Comparison of ENCODE assay signal across 1 cellular context in the genomic region with DNA sequence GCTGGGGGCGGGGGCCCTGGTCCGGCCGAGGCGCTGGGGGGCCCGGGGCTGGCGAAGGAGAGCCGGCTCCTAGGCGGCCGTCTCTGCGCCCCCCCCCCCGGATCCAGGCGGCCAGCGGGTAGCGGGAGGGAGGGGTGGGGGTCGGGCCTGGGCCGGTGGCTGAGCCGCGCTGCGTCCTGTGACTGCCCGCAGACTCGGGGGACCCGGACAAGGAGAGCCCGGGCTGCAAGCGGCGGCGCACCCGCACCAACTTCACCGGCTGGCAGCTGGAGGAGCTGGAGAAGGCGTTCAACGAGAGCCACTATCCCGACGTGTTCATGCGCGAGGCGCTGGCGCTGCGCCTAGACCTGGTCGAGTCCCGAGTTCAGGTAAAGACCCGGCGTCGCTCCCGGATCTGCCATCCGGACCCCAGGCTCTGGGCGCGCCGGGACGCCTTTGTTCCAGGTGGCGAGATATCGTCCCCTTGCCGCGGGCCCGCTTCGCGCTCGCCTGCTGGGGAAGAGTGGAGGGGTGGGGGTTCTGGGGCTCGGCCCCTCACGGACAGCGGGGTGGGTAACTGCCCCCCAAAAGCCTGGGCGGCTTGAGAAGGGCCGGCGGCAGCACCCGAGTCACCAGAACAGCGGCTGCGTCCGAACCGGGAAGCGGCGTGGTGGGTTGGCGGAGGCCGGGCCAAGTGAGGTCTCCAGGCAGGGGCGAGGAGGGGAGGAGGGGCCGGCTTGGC.
A peak's percentile ranks its signal among the peaks of the same experiment; 100 is the strongest.
TF ChIP-seq lines count a peak whose summit lies in the region.

No MANE protein-coding gene starts in this region.

TF ChIP-seq in HepG2, 621 proteins besides CTCF, POLR2A, EP300 and RAD21:
- TF ChIP-seq EED (CRISPR knock-in tag; IDR thresholded peaks at IDR 0.05): no peak
- TF ChIP-seq, protein P1, sequence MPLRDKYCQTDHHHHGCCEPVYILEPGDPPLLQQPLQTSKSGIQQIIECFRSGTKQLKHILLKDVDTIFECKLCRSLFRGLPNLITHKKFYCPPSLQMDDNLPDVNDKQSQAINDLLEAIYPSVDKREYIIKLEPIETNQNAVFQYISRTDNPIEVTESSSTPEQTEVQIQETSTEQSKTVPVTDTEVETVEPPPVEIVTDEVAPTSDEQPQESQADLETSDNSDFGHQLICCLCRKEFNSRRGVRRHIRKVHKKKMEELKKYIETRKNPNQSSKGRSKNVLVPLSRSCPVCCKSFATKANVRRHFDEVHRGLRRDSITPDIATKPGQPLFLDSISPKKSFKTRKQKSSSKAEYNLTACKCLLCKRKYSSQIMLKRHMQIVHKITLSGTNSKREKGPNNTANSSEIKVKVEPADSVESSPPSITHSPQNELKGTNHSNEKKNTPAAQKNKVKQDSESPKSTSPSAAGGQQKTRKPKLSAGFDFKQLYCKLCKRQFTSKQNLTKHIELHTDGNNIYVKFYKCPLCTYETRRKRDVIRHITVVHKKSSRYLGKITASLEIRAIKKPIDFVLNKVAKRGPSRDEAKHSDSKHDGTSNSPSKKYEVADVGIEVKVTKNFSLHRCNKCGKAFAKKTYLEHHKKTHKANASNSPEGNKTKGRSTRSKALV (CRISPR knock-in tag; IDR thresholded peaks at IDR 0.05): peak; percentile 52
